In genomic region chr2:238567067-238567855, GRCh38 we compare ENCODE assay signal across 27 cellular contexts.
"Had no signal": no experiment of that assay in that cellular context is flagged by ENCODE, and none has a peak within 500 bp of the region (broad histone marks: within the 10 kb centered on the region; RNA-seq: fewer than 3 reads in every experiment).

No MANE protein-coding gene starts in this region.

- H3K4me3 ChIP-seq: breast epithelium, esophagus squamous epithelium, gastroesophageal sphincter, ovary, psoas muscle, right atrium auricular region, SK-N-MC, stomach had no signal

- H3K36me3 ChIP-seq: breast epithelium, esophagus squamous epithelium, gastroesophageal sphincter, neutrophil, ovary, right atrium auricular region, stomach had no signal

- H3K9me3 ChIP-seq: breast epithelium, esophagus squamous epithelium, gastroesophageal sphincter, neutrophil, ovary, psoas muscle, right atrium auricular region, stomach had no signal

- H3K4me3 Mint-ChIP-seq: activated CD4-positive, alpha-beta T cell treated with anti-CD3 and anti-CD28 coated beads, Interleukin-2, amount 10 ng/mL, durations not matched to agents 7 days and 5 days; activated CD8-positive, alpha-beta T cell treated with anti-CD3 and anti-CD28 coated beads, Interleukin-2, amount 10 ng/mL, durations not matched to agents 7 days and 5 days; activated naive CD8-positive, alpha-beta T cell treated with anti-CD3 and anti-CD28 coated beads, Interleukin-2, amount 10 ng/mL, durations not matched to agents 7 days and 5 days; activated T-helper 1 cell treated with anti-CD3 and anti-CD28 coated beads, Interleukin-12 subunit alpha, Interleukin-12 subunit beta, Interleukin-2, Interleukin-4 antibody, amounts not matched to agents 30 ng/mL and 10 ng/mL and 1 ng/mL, durations not matched to agents 14 hours and 24 hours and 36 hours; endodermal cell; mesothelial cell of epicardium; natural killer cell had no signal

- ATAC-seq: activated CD4-positive, CD25-positive, alpha-beta regulatory T cell treated with anti-CD3 and anti-CD28 coated beads, Interleukin-2, amount 50 U/mL, for 24 hours; activated CD8-positive, alpha-beta T cell treated with anti-CD3 and anti-CD28 coated beads, Interleukin-2, amount 10 ng/mL, durations not matched to agents 7 days and 5 days; gastroesophageal sphincter; left cardiac atrium; natural killer cell; psoas muscle had no signal

- H3K36me3 Mint-ChIP-seq: activated naive CD8-positive, alpha-beta T cell treated with anti-CD3 and anti-CD28 coated beads, Interleukin-2, amount 10 ng/mL, durations not matched to agents 7 days and 5 days; mesothelial cell of epicardium; natural killer cell had no signal

- H3K27ac Mint-ChIP-seq: activated CD4-positive, alpha-beta T cell treated with anti-CD3 and anti-CD28 coated beads, Interleukin-2, amount 10 ng/mL, durations not matched to agents 7 days and 5 days; activated CD8-positive, alpha-beta T cell treated with anti-CD3 and anti-CD28 coated beads, Interleukin-2, amount 10 ng/mL, durations not matched to agents 7 days and 5 days; activated naive CD8-positive, alpha-beta T cell treated with anti-CD3 and anti-CD28 coated beads, Interleukin-2, amount 10 ng/mL, durations not matched to agents 7 days and 5 days; activated T-helper 1 cell treated with anti-CD3 and anti-CD28 coated beads, Interleukin-12 subunit alpha, Interleukin-12 subunit beta, Interleukin-2, Interleukin-4 antibody, amounts not matched to agents 30 ng/mL and 10 ng/mL and 1 ng/mL, durations not matched to agents 14 hours and 24 hours and 36 hours; endodermal cell; mesothelial cell of epicardium; natural killer cell had no signal

- H3K27me3 Mint-ChIP-seq: activated CD4-positive, alpha-beta T cell treated with anti-CD3 and anti-CD28 coated beads, Interleukin-2, amount 10 ng/mL, durations not matched to agents 7 days and 5 days; activated naive CD8-positive, alpha-beta T cell treated with anti-CD3 and anti-CD28 coated beads, Interleukin-2, amount 10 ng/mL, durations not matched to agents 7 days and 5 days had no signal

- H3K27me3 ChIP-seq: breast epithelium, esophagus squamous epithelium, gastroesophageal sphincter, neutrophil, ovary, right atrium auricular region had no signal

- DNase-seq: activated CD4-positive, alpha-beta T cell treated with anti-CD3 and anti-CD28 coated beads, Interleukin-2, amount 10 ng/mL, durations not matched to agents 7 days and 5 days; activated CD8-positive, alpha-beta T cell treated with anti-CD3 and anti-CD28 coated beads, Interleukin-2, amount 10 ng/mL, durations not matched to agents 7 days and 5 days; activated naive CD8-positive, alpha-beta T cell treated with anti-CD3 and anti-CD28 coated beads, Interleukin-2, amount 10 ng/mL, durations not matched to agents 7 days and 5 days; amniotic stem cell; cortex of kidney; endodermal cell; esophagus squamous epithelium; head of caudate nucleus; left cardiac atrium; mammary epithelial cell; natural killer cell; ovary; psoas muscle; stimulated activated CD4-positive, alpha-beta T cell treated with anti-CD3 and anti-CD28 coated beads, Interleukin-12 subunit alpha, Interleukin-12 subunit beta, amount 100 ng/mL, for 4 hours; stimulated activated CD4-positive, alpha-beta T cell treated with anti-CD3 and anti-CD28 coated beads, Interleukin-4, amount 100 ng/mL, for 4 hours; stomach; SW 1271; trophoblast cell had no signal

- H3K9me3 Mint-ChIP-seq: activated CD4-positive, alpha-beta T cell treated with anti-CD3 and anti-CD28 coated beads, Interleukin-2, amount 10 ng/mL, durations not matched to agents 7 days and 5 days; activated naive CD8-positive, alpha-beta T cell treated with anti-CD3 and anti-CD28 coated beads, Interleukin-2, amount 10 ng/mL, durations not matched to agents 7 days and 5 days; activated T-helper 1 cell treated with anti-CD3 and anti-CD28 coated beads, Interleukin-12 subunit alpha, Interleukin-12 subunit beta, Interleukin-2, Interleukin-4 antibody, amounts not matched to agents 30 ng/mL and 10 ng/mL and 1 ng/mL, durations not matched to agents 14 hours and 24 hours and 36 hours; endodermal cell; mesothelial cell of epicardium; natural killer cell had no signal

- H3K4me1 Mint-ChIP-seq: activated CD4-positive, alpha-beta T cell treated with anti-CD3 and anti-CD28 coated beads, Interleukin-2, amount 10 ng/mL, durations not matched to agents 7 days and 5 days; activated naive CD8-positive, alpha-beta T cell treated with anti-CD3 and anti-CD28 coated beads, Interleukin-2, amount 10 ng/mL, durations not matched to agents 7 days and 5 days; endodermal cell; natural killer cell had no signal

- H3K27ac ChIP-seq: breast epithelium, esophagus squamous epithelium, gastroesophageal sphincter, neutrophil, ovary, psoas muscle, right atrium auricular region, SK-N-MC, stomach, VCaP had no signal

- H3K4me1 ChIP-seq: breast epithelium, gastroesophageal sphincter, psoas muscle, right atrium auricular region, stomach had no signal
